ENCODE assay signal across 15 cellular contexts in the genomic region with DNA sequence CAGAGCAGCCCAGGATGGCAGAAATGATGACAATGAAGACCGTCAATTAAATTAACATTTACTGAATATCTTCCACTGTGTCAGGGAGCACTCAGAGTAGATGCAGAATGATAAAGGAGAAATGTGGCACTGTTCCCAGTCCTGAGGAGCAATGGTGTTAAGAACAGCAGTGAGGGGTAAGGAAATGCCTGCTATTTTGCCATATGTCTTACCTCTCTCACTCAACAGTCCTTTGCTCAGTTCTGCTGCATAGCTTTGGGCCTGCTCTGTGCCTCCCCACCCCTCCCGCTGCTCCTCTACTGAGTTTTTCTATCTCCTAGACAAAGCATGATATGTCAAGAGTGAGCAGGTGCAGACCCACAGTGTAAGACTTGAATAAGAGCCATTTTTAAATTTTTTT.
A peak's percentile ranks its signal among the peaks of the same experiment; 100 is the strongest.
DNase-seq lines count a peak whose midpoint lies in the region; ATAC-seq lines count a peak whose summit lies in the region.
"Had no signal": no experiment of that assay in that cellular context is flagged by ENCODE, and none has a peak within 500 bp of the region (broad histone marks: within the 10 kb centered on the region; RNA-seq: fewer than 3 reads in every experiment).

No MANE protein-coding gene starts in this region.

- intact Hi-C loops in left ventricle myocardium superior (cut with micrococcal nuclease) (no loop called here), Right ventricle myocardium inferior (cut with DNase I) (no loop called here)

- DNase-seq in left ventricle myocardium superior (no peak), Right ventricle myocardium inferior (ENCODE audit: missing footprints) (no peak), NCI-H2196 treated with DMSO at 0.1 percent for 48 hours (lab: John Stamatoyannopoulos, UW; ENCODE audit: unreplicated experiment) (peak; percentile 39), cerebellar nuclear complex (lab: John Stamatoyannopoulos, UW) (peak; percentile 85 to 98)
- DNase-seq: activated naive CD8-positive, alpha-beta T cell treated with anti-CD3 and anti-CD28 coated beads for 36 hours; activated T-cell treated with anti-CD3 and anti-CD28 coated beads for 4 hours; Caco-2; central memory CD4-positive, alpha-beta T cell; kidney glomerular epithelial cell; OCI-M1; T-helper 1 cell had no signal

- ATAC-seq in left ventricle myocardium superior (peak; percentile 20), Right ventricle myocardium inferior (no peak), HG02642 (IDR thresholded peaks at IDR 0.05; ENCODE audit: poor library complexity, unreplicated experiment) (no peak), HG02588 (IDR thresholded peaks at IDR 0.05; ENCODE audit: unreplicated experiment) (no peak), GM21515 (IDR thresholded peaks at IDR 0.05; ENCODE audit: unreplicated experiment) (no peak), HG03571 (IDR thresholded peaks at IDR 0.05; ENCODE audit: unreplicated experiment) (no peak)

Comparison
In these comparisons a context has a peak if more than half of its experiments do, and no peak if none do; other contexts are left out.
1. DNase-seq: peak in NCI-H2196 treated with DMSO at 0.1 percent for 48 hours (single experiment) and cerebellar nuclear complex (2 of 2); none in left ventricle myocardium superior (single experiment) and Right ventricle myocardium inferior (single experiment).